Comparison of ENCODE assay signal across 19 cellular contexts in genomic region chr7:55181774-55182173, GRCh38.
DNase-seq lines count a peak whose midpoint lies in the region; ATAC-seq and TF ChIP-seq lines count a peak whose summit lies in the region.
"Had no signal": no experiment of that assay in that cellular context is flagged by ENCODE, and none has a peak within 500 bp of the region (broad histone marks: within the 10 kb centered on the region; RNA-seq: fewer than 3 reads in every experiment).

No MANE protein-coding gene starts in this region.

- H3K9ac ChIP-seq in colonic mucosa (ENCODE audit: low read depth in 2 of 2, low read length in 2 of 2), result peak overlapping the region in 1 of 2 donors; percentile 13

- peaks cover 4% of the 10 kb centered on the region for H3K4me1 ChIP-seq in colonic mucosa
- H3K4me1 ChIP-seq in right lobe of liver, result peaks cover 0 to 42% (median 21%) of the 10 kb centered on the region in 4 donors
- peaks cover 43 to 72% (median 54%) of the 10 kb centered on the region in 4 donors for H3K4me1 ChIP-seq in stomach
- H3K4me1 ChIP-seq in Peyer's patch, result peaks cover 0 to 51% (median 6%) of the 10 kb centered on the region in 4 donors

- TF ChIP-seq EP300 in stomach (IDR thresholded peaks at IDR 0.05), result no peak

- 100% methylated on average over 1 of the region's 4 CpGs for WGBS in right lobe of liver (ENCODE audit: insufficient coverage, low coverage, low lambda C conversion rate, missing lambda C conversion rate)
- WGBS in stomach, 5 donors, result 40 to 74% (median 58%) methylated on average over 4 of the region's 4 CpGs

- no peaks in the 10 kb centered on the region for H3K27me3 ChIP-seq in colonic mucosa
- H3K27me3 ChIP-seq in right lobe of liver, result no peaks in the 10 kb centered on the region
- H3K27me3 ChIP-seq in stomach, result no peaks in the 10 kb centered on the region
- no peaks in the 10 kb centered on the region for H3K27me3 ChIP-seq in Peyer's patch

- no peaks in the 10 kb centered on the region for H3K36me3 ChIP-seq in colonic mucosa
- peaks cover 0 to 31% (median 16%) of the 10 kb centered on the region in 4 donors for H3K36me3 ChIP-seq in right lobe of liver
- peaks cover 13 to 66% (median 64%) of the 10 kb centered on the region in 4 donors for H3K36me3 ChIP-seq in stomach
- peaks cover 0 to 47% (median 0%) of the 10 kb centered on the region in 3 donors for H3K36me3 ChIP-seq in Peyer's patch

- TF ChIP-seq CTCF in colonic mucosa (IDR thresholded peaks at IDR 0.05) (no peak), right lobe of liver (IDR thresholded peaks at IDR 0.05) (no peak), stomach (IDR thresholded peaks at IDR 0.05) (no peak), Peyer's patch (IDR thresholded peaks at IDR 0.05) (no peak)

- intact Hi-C loops in colonic mucosa (cut with DNase I), result no loop called here
- intact Hi-C loops in right lobe of liver (cut with DNase I), result no loop called here
- intact Hi-C loops in stomach (cut with DNase I; ENCODE audit: low total_unique reads), result no loop called here

- no peaks in the 10 kb centered on the region for H3K9me3 ChIP-seq in colonic mucosa
- no peaks in the 10 kb centered on the region for H3K9me3 ChIP-seq in right lobe of liver
- no peaks in the 10 kb centered on the region for H3K9me3 ChIP-seq in stomach
- no peaks in the 10 kb centered on the region for H3K9me3 ChIP-seq in Peyer's patch

- peak overlapping the region; percentile 10 for H3K27ac ChIP-seq in colonic mucosa
- peak overlapping the region; percentile 70 to 92 (median 75) for H3K27ac ChIP-seq in right lobe of liver
- H3K27ac ChIP-seq in stomach, result peak overlapping the region in 4 of 5 donors; percentile 41 to 59 (median 51)
- peak overlapping the region in 2 of 4 donors; percentile 69 to 78 for H3K27ac ChIP-seq in Peyer's patch

- DNase-seq in NCI-H510A (lab: John Stamatoyannopoulos, UW) (peak; percentile 19), colonic mucosa (no peak), right lobe of liver (no peak), stomach (no peak), Peyer's patch (no peak)
- DNase-seq: DMS153, GF-D8, KBM-7, NCI-H1417, NCI-H187, NCI-H2107, NCI-H524, Right ventricle myocardium superior, SW 1271 had no signal

- ATAC-seq in right lobe of liver (no peak), HG03108 (IDR thresholded peaks at IDR 0.05; ENCODE audit: unreplicated experiment) (no peak), GM18858 (IDR thresholded peaks at IDR 0.05; ENCODE audit: unreplicated experiment) (no peak)
- no peak for ATAC-seq in activated CD4-positive, CD25-positive, alpha-beta regulatory T cell treated with anti-CD3 and anti-CD28 coated beads, Interleukin-2, amount 50 U/mL, for 24 hours
- ATAC-seq: GM23338, HCT116 had no signal

- TF ChIP-seq POLR2A in right lobe of liver (IDR thresholded peaks at IDR 0.05) (no peak), stomach (IDR thresholded peaks at IDR 0.05) (no peak), Peyer's patch (IDR thresholded peaks at IDR 0.05) (no peak)

- H3K4me3 ChIP-seq in colonic mucosa (no peak overlapping the region), right lobe of liver (no peak overlapping the region), stomach (no peak overlapping the region), Peyer's patch (peak overlapping the region in 1 of 4 donors; percentile 21)
- H3K4me3 ChIP-seq: GM23338 had no signal
